21 cellular contexts compared by ENCODE assay signal in the genomic region with DNA sequence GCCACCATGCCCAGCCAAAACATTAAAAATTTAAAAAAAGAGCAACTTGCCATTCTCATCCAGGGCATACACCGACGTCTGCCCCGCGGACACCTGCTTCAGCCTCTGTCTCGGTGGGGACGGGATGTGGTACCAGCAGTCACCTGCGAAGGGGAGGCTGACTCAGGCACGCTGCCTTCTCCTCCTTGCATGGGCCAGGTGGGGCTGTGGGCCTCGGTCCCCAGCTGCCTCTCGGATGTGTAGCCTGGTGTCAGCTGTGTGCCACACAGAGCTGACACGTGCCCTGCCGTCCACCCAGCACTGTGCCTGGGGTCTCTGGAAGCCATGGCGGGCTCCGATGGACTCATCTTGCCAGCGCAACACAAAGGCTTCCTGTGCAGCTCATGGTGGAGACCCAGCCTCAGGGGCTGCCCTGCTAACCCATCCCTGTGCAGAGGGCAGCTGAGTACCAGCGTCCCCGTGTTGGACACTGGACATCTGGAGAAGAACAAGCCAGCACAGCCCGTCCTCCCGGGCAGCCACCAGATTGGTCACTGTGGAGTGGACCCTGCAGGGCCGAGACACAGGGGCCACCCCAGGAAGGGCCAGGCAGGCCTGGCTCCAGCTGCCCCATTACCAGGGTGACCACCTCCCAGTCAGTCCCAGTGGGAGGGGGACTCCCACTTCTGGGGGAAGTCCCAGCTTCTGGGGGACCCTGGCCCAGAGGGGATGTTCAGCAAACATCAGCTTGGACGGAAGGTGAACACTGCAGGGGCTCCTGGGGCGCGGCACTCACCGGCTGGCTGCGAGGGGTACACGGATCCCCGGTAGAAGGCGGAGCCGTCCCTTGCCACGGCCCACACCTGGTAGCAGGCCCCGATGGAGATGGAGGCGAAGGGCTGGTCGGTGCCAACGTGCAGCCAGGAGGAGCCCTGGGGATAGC. TPM values are rescaled to one million over a fixed set of nuclear protein-coding genes. Genes with fewer than 3 reads are reported as not detected.
"Had no signal": no experiment of that assay in that cellular context is flagged by ENCODE, and none has a peak within 500 bp of the region (broad histone marks: within the 10 kb centered on the region; RNA-seq: fewer than 3 reads in every experiment).

No MANE protein-coding gene starts in this region.

- ATAC-seq: effector memory CD8-positive, alpha-beta T cell; left lobe of liver; stimulated activated naive B cell treated with anti-CD40 and anti-IgM and Interleukin-4, amounts not matched to agents 10 μg/mL and 1 μg/mL and 100 μg/mL, for 72 hours; WTC11 had no signal

- H3K4me3 Mint-ChIP-seq: activated CD4-positive, alpha-beta memory T cell treated with anti-CD3 and anti-CD28 coated beads, Interleukin-2, amount 10 ng/mL, durations not matched to agents 7 days and 5 days; activated T-cell treated with anti-CD3 and anti-CD28 coated beads, Interleukin-2, amount 50 U/mL, for 72 hours; effector memory CD8-positive, alpha-beta T cell; nephron progenitor cell; stimulated activated naive B cell treated with anti-CD40 and anti-IgM and Interleukin-4, amounts not matched to agents 10 μg/mL and 1 μg/mL and 100 μg/mL, for 72 hours; WTC11 had no signal

- H3K27ac ChIP-seq: epithelial cell of prostate, heart right ventricle, SJCRH30, transverse colon had no signal

- H3K4me3 ChIP-seq: heart right ventricle, SJCRH30, transverse colon had no signal

- H3K36me3 ChIP-seq: SJCRH30 had no signal

- H3K9me3 Mint-ChIP-seq: activated CD4-positive, alpha-beta memory T cell treated with anti-CD3 and anti-CD28 coated beads, Interleukin-2, amount 10 ng/mL, durations not matched to agents 7 days and 5 days; activated T-cell treated with anti-CD3 and anti-CD28 coated beads, Interleukin-2, amount 50 U/mL, for 72 hours; effector memory CD8-positive, alpha-beta T cell; stimulated activated naive B cell treated with anti-CD40 and anti-IgM and Interleukin-4, amounts not matched to agents 10 μg/mL and 1 μg/mL and 100 μg/mL, for 72 hours; WTC11 had no signal

- H3K36me3 Mint-ChIP-seq: WTC11 had no signal

- H3K27ac Mint-ChIP-seq: activated CD4-positive, alpha-beta memory T cell treated with anti-CD3 and anti-CD28 coated beads, Interleukin-2, amount 10 ng/mL, durations not matched to agents 7 days and 5 days; activated T-cell treated with anti-CD3 and anti-CD28 coated beads, Interleukin-2, amount 50 U/mL, for 72 hours; effector memory CD8-positive, alpha-beta T cell; nephron progenitor cell; stimulated activated naive B cell treated with anti-CD40 and anti-IgM and Interleukin-4, amounts not matched to agents 10 μg/mL and 1 μg/mL and 100 μg/mL, for 72 hours; WTC11 had no signal

- H3K4me1 ChIP-seq: transverse colon had no signal

- H3K27me3 Mint-ChIP-seq: activated CD4-positive, alpha-beta memory T cell treated with anti-CD3 and anti-CD28 coated beads, Interleukin-2, amount 10 ng/mL, durations not matched to agents 7 days and 5 days; effector memory CD8-positive, alpha-beta T cell had no signal

- H3K9me3 ChIP-seq: heart right ventricle, SJCRH30, transverse colon had no signal

- DNase-seq: activated CD4-positive, alpha-beta memory T cell treated with anti-CD3 and anti-CD28 coated beads, Interleukin-2, amount 10 ng/mL, durations not matched to agents 7 days and 5 days; activated CD4-positive, alpha-beta T cell treated with anti-CD3 and anti-CD28 coated beads for 4 hours; activated CD8-positive, alpha-beta memory T cell treated with anti-CD3 and anti-CD28 coated beads, Interleukin-2, amount 50 U/mL, for 48 hours; activated T-cell treated with anti-CD3 and anti-CD28 coated beads, Interleukin-2, amount 50 U/mL, for 72 hours; anterior cingulate cortex; cerebellar nuclear complex; dermis blood vessel endothelial cell; effector memory CD8-positive, alpha-beta T cell; heart right ventricle; mesenchymal stem cell; nephron progenitor cell; SJCRH30; stimulated activated CD4-positive, alpha-beta T cell treated with anti-CD3 and anti-CD28 coated beads, Interleukin-15, amount 100 ng/mL, for 24 hours; stimulated activated CD4-positive, alpha-beta T cell treated with anti-CD3 and anti-CD28 coated beads, Interleukin-4, amount 100 ng/mL, for 1 hour; stimulated activated naive B cell treated with anti-CD40 and anti-IgM and Interleukin-4, amounts not matched to agents 10 μg/mL and 1 μg/mL and 100 μg/mL, for 72 hours; T-helper 2 cell; transverse colon had no signal

- H3K27me3 ChIP-seq: heart right ventricle, SJCRH30, transverse colon had no signal

RNA-seq across cellular contexts. Expression of gene BHLHA15, which starts 10.6 kb away (rescaled TPM):
- total RNA-seq: heart right ventricle, SJCRH30, skeletal muscle tissue had no signal
